Comparison of ENCODE assay signal across 8 cellular contexts in genomic region chr19:2034729-2035589, GRCh38. TPM values are rescaled to one million over a fixed set of nuclear protein-coding genes. Genes with fewer than 3 reads are reported as not detected.
DNase-seq lines count a peak whose midpoint lies in the region; ATAC-seq and TF ChIP-seq lines count a peak whose summit lies in the region.

No MANE protein-coding gene starts in this region.

- H3K27ac ChIP-seq in A673 (ENCODE audit: low read depth, low read length, poor library complexity, severe bottlenecking) = no peak overlapping the region
- no peak overlapping the region for H3K27ac ChIP-seq in foreskin keratinocyte

- intact Hi-C loops in A673 (cut with micrococcal nuclease; ENCODE audit: unreplicated experiment) = no loop called here
- intact Hi-C loops in activated CD4-positive, alpha-beta memory T cell treated with anti-CD3 and anti-CD28 coated beads for 36 hours (cut with micrococcal nuclease) = loop anchor here (10.0 kb wide), 1 partner anchor 240 kb away; no protein-coding TSS in a partner anchor

- peaks cover 6% of the 10 kb centered on the region for H3K9me3 ChIP-seq in A673 (ENCODE audit: low read depth, low read length, poor library complexity, severe bottlenecking)

- DNase-seq in A673 (ENCODE audit: low spot score) (peak; percentile 69), HT-29 (ENCODE audit: low spot score) (peak; percentile 90), foreskin keratinocyte (peak in 1 of 2 donors; percentile 38), DMS79 treated with DMSO at 0.1 percent for 48 hours (lab: John Stamatoyannopoulos, UW) (no peak)
- DNase-seq in activated CD4-positive, alpha-beta memory T cell treated with anti-CD3 and anti-CD28 coated beads for 36 hours = peak; percentile 77
- DNase-seq in stimulated activated CD4-positive, alpha-beta T cell treated with anti-CD3 and anti-CD28 coated beads, Interleukin-2, amount 100 ng/mL, for 48 hours = peak; percentile 62 to 67

- H3K27ac Mint-ChIP-seq in activated CD4-positive, alpha-beta memory T cell treated with anti-CD3 and anti-CD28 coated beads for 36 hours = no peak overlapping the region

- H3K36me3 Mint-ChIP-seq in activated CD4-positive, alpha-beta memory T cell treated with anti-CD3 and anti-CD28 coated beads for 36 hours = peaks cover 10% of the 10 kb centered on the region

- peak overlapping the region; percentile 4 for H3K4me3 Mint-ChIP-seq in activated CD4-positive, alpha-beta memory T cell treated with anti-CD3 and anti-CD28 coated beads for 36 hours

- no peaks in the 10 kb centered on the region for H3K27me3 Mint-ChIP-seq in activated CD4-positive, alpha-beta memory T cell treated with anti-CD3 and anti-CD28 coated beads for 36 hours

- TF ChIP-seq CTCF in A673 (conservative IDR thresholded peaks at IDR 0.05; ENCODE audit: low read depth, low read length) = no peak
- TF ChIP-seq CTCF in foreskin keratinocyte (conservative IDR thresholded peaks at IDR 0.05) = no peak

- CTCF ChIA-PET in A673 (lab: Charles Lee) = no interaction called here
- CTCF ChIA-PET in activated CD4-positive, alpha-beta memory T cell treated with anti-CD3 and anti-CD28 coated beads for 36 hours (lab: Charles Lee) = interaction anchor here (1.6 kb wide), 1 partner anchor 15 kb away, joined by 6 read pairs; no protein-coding TSS in a partner anchor

- ATAC-seq in foreskin keratinocyte = peak; percentile 47
- ATAC-seq in HG03342 (IDR thresholded peaks at IDR 0.05; ENCODE audit: unreplicated experiment) = no peak
- no peak for ATAC-seq in HG03045 (IDR thresholded peaks at IDR 0.05; ENCODE audit: unreplicated experiment)

- H3K9me3 Mint-ChIP-seq in activated CD4-positive, alpha-beta memory T cell treated with anti-CD3 and anti-CD28 coated beads for 36 hours = peaks cover 3% of the 10 kb centered on the region

- H3K4me1 ChIP-seq in A673 (ENCODE audit: insufficient read depth, low read length, poor library complexity, severe bottlenecking) (peaks cover 16% of the 10 kb centered on the region), foreskin keratinocyte (peaks cover 10% of the 10 kb centered on the region)

- H3K27me3 ChIP-seq in A673 (replicated peaks; ENCODE audit: insufficient read depth, low read depth, low read length, poor library complexity) (no peaks in the 10 kb centered on the region), foreskin keratinocyte (no peaks in the 10 kb centered on the region)

- H3K4me1 Mint-ChIP-seq in activated CD4-positive, alpha-beta memory T cell treated with anti-CD3 and anti-CD28 coated beads for 36 hours (ENCODE audit: low read depth) = peaks cover 24% of the 10 kb centered on the region

- H3K4me3 ChIP-seq in A673 (ENCODE audit: low read depth, low read length, poor library complexity, severe bottlenecking) = no peak overlapping the region

- POLR2A ChIA-PET in A673 (lab: Charles Lee; ENCODE audit: low non-redundant PET) = interaction anchor here (0.6 kb wide), 1 partner anchor 310 kb away, joined by 10 read pairs; no protein-coding TSS in a partner anchor
- POLR2A ChIA-PET in activated CD4-positive, alpha-beta memory T cell treated with anti-CD3 and anti-CD28 coated beads for 36 hours (lab: Charles Lee) = no interaction called here

- no TSS peak for BruUV-seq in A673 (replicated peaks; lab: Mats Ljungman, UMichigan)

- peaks cover 16% of the 10 kb centered on the region for H3K36me3 ChIP-seq in A673 (ENCODE audit: insufficient read depth, low read length, poor library complexity, severe bottlenecking)

RNA-seq across cellular contexts. Expression of gene MKNK2, which starts 16.1 kb away (rescaled TPM):
- total RNA-seq in A673 (2021) (106 and 107 TPM in 2 replicates), foreskin keratinocyte (65.6 and 69.4 TPM in 2 replicates)
- 212 and 223 TPM in 2 replicates for total RNA-seq in HT-29 (2014; rRNA removed; shearing (Covaris generic))
- total RNA-seq in activated CD4-positive, alpha-beta memory T cell treated with anti-CD3 and anti-CD28 coated beads for 36 hours = 100 to 1,000 TPM; 143 to 157 TPM
- 45.3 and 58.3 TPM in 2 replicates for polyA plus RNA-seq in foreskin keratinocyte

RNA-seq across cellular contexts. Expression of gene BTBD2, which starts 19.4 kb away (rescaled TPM):
- total RNA-seq in A673 (2021) (91.7 and 110 TPM in 2 replicates), foreskin keratinocyte (51.2 and 51.7 TPM in 2 replicates)
- 43.3 and 56.4 TPM in 2 replicates for total RNA-seq in HT-29 (2014; rRNA removed; shearing (Covaris generic))
- total RNA-seq in activated CD4-positive, alpha-beta memory T cell treated with anti-CD3 and anti-CD28 coated beads for 36 hours = 10 to 100 TPM; 37.3 to 42.9 TPM
- 49.5 and 51.4 TPM in 2 replicates for polyA plus RNA-seq in foreskin keratinocyte
